ENCODE assay signal across 15 cellular contexts in genomic region chr14:69092840-69093422, GRCh38. TPM values are rescaled to one million over a fixed set of nuclear protein-coding genes. Genes with fewer than 3 reads are reported as not detected.
DNase-seq lines count a peak whose midpoint lies in the region; ATAC-seq, FAIRE-seq and TF ChIP-seq lines count a peak whose summit lies in the region.
"Had no signal": no experiment of that assay in that cellular context is flagged by ENCODE, and none has a peak within 500 bp of the region (broad histone marks: within the 10 kb centered on the region; RNA-seq: fewer than 3 reads in every experiment).

No MANE protein-coding gene starts in this region.

- H3K4me2 ChIP-seq in OCI-LY3 (ENCODE audit: low read length), result peak overlapping the region; percentile 32
- no peak overlapping the region for H3K4me2 ChIP-seq in endothelial cell of umbilical vein (ENCODE audit: insufficient read depth, low read length)
- H3K4me2 ChIP-seq: BLaER1 treated with 17β-estradiol and CSF1 and Interleukin-3, amounts not matched to agents 10 nM and 100 nM had no signal

- FAIRE-seq in endothelial cell of umbilical vein (lab: Jason Lieb, UNC), result no peak

- dilution Hi-C loops in endothelial cell of umbilical vein (cut with MboI; ENCODE audit: extremely low pct_ligation_motif_present, low sequenced_read_pairs), result no loop called here

- CTCF ChIA-PET in endothelial cell of umbilical vein (lab: Charles Lee), result interaction anchor here (0.7 to 2.9 kb wide), 11 partner anchors 8 to 229 kb away, joined by 3 to 8 read pairs (median 3); no protein-coding TSS in a partner anchor

- H3K27me3 ChIP-seq in OCI-LY3 (ENCODE audit: low read depth, low read length), result no peaks in the 10 kb centered on the region
- no peaks in the 10 kb centered on the region for H3K27me3 ChIP-seq in endothelial cell of umbilical vein (ENCODE audit: control insufficient read depth in 2 of 2, insufficient read depth in 2 of 2, low read length in 2 of 2)
- no peaks in the 10 kb centered on the region for H3K27me3 ChIP-seq in rectal smooth muscle tissue (ENCODE audit: control insufficient read depth, insufficient read depth, low read length)
- H3K27me3 ChIP-seq: BLaER1 treated with 17β-estradiol and CSF1 and Interleukin-3, amounts not matched to agents 10 nM and 100 nM; heart left ventricle had no signal

- peaks cover 12% of the 10 kb centered on the region for H3K4me1 ChIP-seq in OCI-LY3 (ENCODE audit: low read length)
- H3K4me1 ChIP-seq in endothelial cell of umbilical vein (ENCODE audit: control insufficient read depth, extremely low read depth, insufficient read depth, low read length), result peaks cover 29% of the 10 kb centered on the region
- H3K4me1 ChIP-seq in rectal smooth muscle tissue (ENCODE audit: control insufficient read depth, insufficient read depth, low read length), result peaks cover 38% of the 10 kb centered on the region
- H3K4me1 ChIP-seq: BLaER1 treated with 17β-estradiol and CSF1 and Interleukin-3, amounts not matched to agents 10 nM and 100 nM had no signal

- H3K9ac ChIP-seq in OCI-LY3 (ENCODE audit: low read length), result no peak overlapping the region
- H3K9ac ChIP-seq in endothelial cell of umbilical vein (replicated peaks; ENCODE audit: extremely low read depth, insufficient read depth, low read length), result no peak overlapping the region
- H3K9ac ChIP-seq in rectal smooth muscle tissue (ENCODE audit: low read length), result no peak overlapping the region
- H3K9ac ChIP-seq: BLaER1 treated with 17β-estradiol and CSF1 and Interleukin-3, amounts not matched to agents 10 nM and 100 nM had no signal

- no peaks in the 10 kb centered on the region for H3K9me3 ChIP-seq in OCI-LY3 (ENCODE audit: insufficient read depth, low read length)
- no peaks in the 10 kb centered on the region for H3K9me3 ChIP-seq in endothelial cell of umbilical vein (replicated peaks; ENCODE audit: control insufficient read depth, insufficient read depth, low read length)
- H3K9me3 ChIP-seq: BLaER1 treated with 17β-estradiol and CSF1 and Interleukin-3, amounts not matched to agents 10 nM and 100 nM; heart left ventricle had no signal

- no peak for ATAC-seq in HG03571 (IDR thresholded peaks at IDR 0.05; ENCODE audit: unreplicated experiment)
- ATAC-seq in GM18858 (IDR thresholded peaks at IDR 0.05; ENCODE audit: unreplicated experiment), result no peak
- ATAC-seq: T-cell had no signal

- POLR2A ChIA-PET in endothelial cell of umbilical vein (lab: Charles Lee), result no interaction called here

- BruUV-seq in endothelial cell of umbilical vein (replicated peaks; lab: Mats Ljungman, UMichigan), result no TSS peak

- TF ChIP-seq CTCF in GM13977 (IDR thresholded peaks at IDR 0.05; ENCODE audit: extremely low read depth, insufficient read depth, missing control alignments), result no peak
- TF ChIP-seq CTCF in OCI-LY3 (IDR thresholded peaks at IDR 0.05; ENCODE audit: low read depth, low read length), result no peak
- no peak for TF ChIP-seq CTCF in endothelial cell of umbilical vein (IDR thresholded peaks at IDR 0.05; ENCODE audit: extremely low read depth in 1 of 2, insufficient read depth in 1 of 2, low read depth in 1 of 2, low read length in 2 of 2)

- no peaks in the 10 kb centered on the region for H3K9me1 ChIP-seq in endothelial cell of umbilical vein (replicated peaks; ENCODE audit: control insufficient read depth, extremely low read depth, insufficient read depth, low read length)

- no peak for TF ChIP-seq POLR2A in endothelial cell of umbilical vein (IDR thresholded peaks at IDR 0.05; ENCODE audit: low read depth, low read length)

- DNase-seq in GM13977 (ENCODE audit: low spot score), result peak; percentile 16
- DNase-seq in endothelial cell of umbilical vein (ENCODE audit: low read depth, low spot score), result no peak
- DNase-seq in NOMO-1 treated with DMSO at 0.1 percent for 48 hours (lab: John Stamatoyannopoulos, UW; ENCODE audit: unreplicated experiment), result no peak
- no peak for DNase-seq in activated gamma-delta T cell treated with Interleukin-2 at 50 U/mL for 16 hours
- DNase-seq: activated CD4-positive, alpha-beta T cell treated with anti-CD3 and anti-CD28 coated beads, Interleukin-2, amount 50 U/mL, for 4 hours; heart left ventricle; left ventricle myocardium superior; posterior cingulate gyrus; stimulated activated CD4-positive, alpha-beta T cell treated with anti-CD3 and anti-CD28 coated beads, Interleukin-2, amount 100 ng/mL, for 48 hours; T-cell had no signal

- peaks cover 15% of the 10 kb centered on the region; the same call in 1 of the 2 replicates for H4K20me1 ChIP-seq in OCI-LY3 (ENCODE audit: insufficient read depth, low read length)
- no peaks in the 10 kb centered on the region for H4K20me1 ChIP-seq in endothelial cell of umbilical vein (replicated peaks; ENCODE audit: control insufficient read depth, extremely low read depth, insufficient read depth, low read length)

- H3K79me2 ChIP-seq in OCI-LY3 (ENCODE audit: low read length) (no peaks in the 10 kb centered on the region), endothelial cell of umbilical vein (ENCODE audit: control insufficient read depth, insufficient read depth, low read length) (peaks cover 4% of the 10 kb centered on the region)

- H3K4me3 ChIP-seq in OCI-LY3 (ENCODE audit: low read length), result no peak overlapping the region
- H3K4me3 ChIP-seq in endothelial cell of umbilical vein (replicated peaks in 1 of 3; ENCODE audit: insufficient read depth in 1 of 3, low read depth in 1 of 3, low read length in 3 of 3), result no peak overlapping the region
- no peak overlapping the region for H3K4me3 ChIP-seq in rectal smooth muscle tissue (ENCODE audit: low read length)
- H3K4me3 ChIP-seq: BLaER1 treated with 17β-estradiol and CSF1 and Interleukin-3, amounts not matched to agents 10 nM and 100 nM; heart left ventricle had no signal

- H3K36me3 ChIP-seq in OCI-LY3 (replicated peaks; ENCODE audit: low read depth, low read length) (peaks cover 27% of the 10 kb centered on the region), endothelial cell of umbilical vein (ENCODE audit: control insufficient read depth in 2 of 2, extremely low read depth in 1 of 2, insufficient read depth in 2 of 2, low read length in 2 of 2) (peaks cover 8 to 9% of the 10 kb centered on the region in 2 experiments), rectal smooth muscle tissue (ENCODE audit: control insufficient read depth, insufficient read depth, low read length) (peaks cover 13% of the 10 kb centered on the region)

- no peak overlapping the region for H3K27ac ChIP-seq in OCI-LY3 (ENCODE audit: low read length)
- peak overlapping the region; percentile 63 for H3K27ac ChIP-seq in endothelial cell of umbilical vein (ENCODE audit: insufficient read depth, low read depth, low read length)
- peak overlapping the region; percentile 65 for H3K27ac ChIP-seq in rectal smooth muscle tissue (ENCODE audit: low read depth, low read length)
- H3K27ac ChIP-seq: BLaER1 treated with 17β-estradiol and CSF1 and Interleukin-3, amounts not matched to agents 10 nM and 100 nM had no signal

- in situ Hi-C loops in GM13977 (cut with MboI; ENCODE audit: low pct_unique_long_range_greater_than_20kb, low sequenced_read_pairs, unreplicated experiment), result loop anchor here (25.0 kb wide), 1 partner anchor 181 kb away; no protein-coding TSS in a partner anchor

- H2AFZ ChIP-seq in OCI-LY3 (ENCODE audit: low read depth, low read length) (no peak overlapping the region), endothelial cell of umbilical vein (ENCODE audit: low read depth, low read length) (no peak overlapping the region)

- intact Hi-C loops in endothelial cell of umbilical vein (cut with micrococcal nuclease), result loop anchor here (5.0 kb wide), 1 partner anchor 36 kb away; no protein-coding TSS in a partner anchor

TF ChIP-seq in endothelial cell of umbilical vein, 7 proteins besides CTCF, POLR2A, EP300 and RAD21:
- no peak for TF ChIP-seq MAX (IDR thresholded peaks at IDR 0.05; ENCODE audit: insufficient read depth, insufficient read length)

RNA-seq across cellular contexts. Expression of gene DCAF5, which starts 60.0 kb away (rescaled TPM):
- 35.3 and 37.9 TPM in 2 replicates for total RNA-seq in endothelial cell of umbilical vein
- 49.1 and 52.5 TPM in 2 replicates for polyA plus RNA-seq in endothelial cell of umbilical vein
- polyA plus RNA-seq in endothelial cell of umbilical vein (2011; cell fraction: cytosol; rRNA removed), result 37.9 and 42.7 TPM in 2 replicates
- polyA plus RNA-seq in endothelial cell of umbilical vein (2011; cell fraction: nucleus; rRNA removed), result 108 and 112 TPM in 2 replicates
- polyA plus RNA-seq in endothelial cell of umbilical vein (2012), result 27.5 TPM in 2 replicates
- polyA minus RNA-seq in endothelial cell of umbilical vein, result 44.4 and 55.2 TPM in 2 replicates
- 7.6 TPM for polyA minus RNA-seq in endothelial cell of umbilical vein (2011; cell fraction: cytosol; rRNA and poly(A)+ RNA removed)
- 38.4 and 48.5 TPM in 2 replicates for polyA minus RNA-seq in endothelial cell of umbilical vein (2011; cell fraction: nucleus; rRNA and poly(A)+ RNA removed)
